In the genomic region with DNA sequence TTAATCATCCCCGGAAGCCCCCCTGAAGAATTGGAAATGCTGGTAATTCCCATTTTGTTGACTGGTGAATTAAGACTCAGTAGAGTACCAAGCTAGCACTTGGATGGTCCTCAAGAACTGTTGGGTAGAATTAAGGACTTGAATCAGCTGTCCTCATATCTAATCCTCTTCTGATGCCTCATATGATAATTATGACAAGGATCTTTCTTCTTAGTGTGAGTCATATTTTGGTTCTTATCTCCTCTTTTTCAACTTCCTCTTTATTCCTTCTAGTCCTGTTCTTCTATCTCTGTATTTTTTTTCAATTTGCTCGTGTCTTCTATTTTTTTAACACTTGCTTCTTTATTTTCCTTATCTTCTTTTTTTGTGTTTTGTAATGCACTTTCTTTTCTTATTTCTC, we compare ENCODE assay signal across 23 cellular contexts.
"Had no signal": no experiment of that assay in that cellular context is flagged by ENCODE, and none has a peak within 500 bp of the region (broad histone marks: within the 10 kb centered on the region; RNA-seq: fewer than 3 reads in every experiment).

No MANE protein-coding gene starts in this region.

- H3K4me3 ChIP-seq: dorsolateral prefrontal cortex, left lung, sigmoid colon, tibial nerve had no signal

- H3K4me1 Mint-ChIP-seq: brain had no signal

- H3K9me3 Mint-ChIP-seq: activated naive CD4-positive, alpha-beta T cell treated with anti-CD3 and anti-CD28 coated beads for 36 hours; activated T-cell treated with anti-CD3 and anti-CD28 coated beads, Interleukin-2, amount 50 U/mL, for 4 hours; brain; endodermal cell; mesothelial cell of epicardium; nephron progenitor cell; T-helper 2 cell treated with Interferon-gamma antibody and Interleukin-4, amounts not matched to agents 5 μg/mL and 100 μg/mL, for 36 hours had no signal

- H3K27me3 Mint-ChIP-seq: brain had no signal

- H3K36me3 Mint-ChIP-seq: brain had no signal

- DNase-seq: activated CD4-positive, alpha-beta T cell treated with anti-CD3 and anti-CD28 coated beads, Interleukin-2, amount 50 U/mL, for 1 hour; activated CD8-positive, alpha-beta memory T cell treated with anti-CD3 and anti-CD28 coated beads, Interleukin-2, amount 50 U/mL, for 4 hours; activated naive CD4-positive, alpha-beta T cell treated with anti-CD3 and anti-CD28 coated beads for 36 hours; activated T-cell treated with anti-CD3 and anti-CD28 coated beads, Interleukin-2, amount 50 U/mL, for 4 hours; anterior cingulate cortex; central memory CD4-positive, alpha-beta T cell; dorsolateral prefrontal cortex; endodermal cell; foreskin fibroblast; glutamatergic neuron; hippocampal formation; left lung; nephron progenitor cell; occipital lobe; posterior cingulate gyrus; sigmoid colon; stimulated activated naive CD8-positive, alpha-beta T cell treated with anti-CD3 and anti-CD28 coated beads, Interleukin-15, Interleukin-2, amounts not matched to agents 100 U/mL and 50 U/mL, for 24 hours; substantia nigra had no signal

- H3K4me3 Mint-ChIP-seq: activated naive CD4-positive, alpha-beta T cell treated with anti-CD3 and anti-CD28 coated beads for 36 hours; activated T-cell treated with anti-CD3 and anti-CD28 coated beads, Interleukin-2, amount 50 U/mL, for 4 hours; brain; endodermal cell; mesothelial cell of epicardium; nephron progenitor cell; T-helper 2 cell treated with Interferon-gamma antibody and Interleukin-4, amounts not matched to agents 5 μg/mL and 100 μg/mL, for 36 hours had no signal

- ATAC-seq: activated CD4-positive, CD25-positive, alpha-beta regulatory T cell treated with anti-CD3 and anti-CD28 coated beads, Interleukin-2, amount 50 U/mL, for 24 hours; activated T-cell treated with anti-CD3 and anti-CD28 coated beads, Interleukin-2, amount 50 U/mL, for 4 hours; left lung; stimulated activated naive CD8-positive, alpha-beta T cell treated with anti-CD3 and anti-CD28 coated beads, Interleukin-15, Interleukin-2, amounts not matched to agents 100 U/mL and 50 U/mL, for 24 hours had no signal

- H3K27ac Mint-ChIP-seq: activated naive CD4-positive, alpha-beta T cell treated with anti-CD3 and anti-CD28 coated beads for 36 hours; brain; endodermal cell; mesothelial cell of epicardium; nephron progenitor cell; T-helper 2 cell treated with Interferon-gamma antibody and Interleukin-4, amounts not matched to agents 5 μg/mL and 100 μg/mL, for 36 hours had no signal
